Comparison of ENCODE assay signal across 1 cellular context in the genomic region with DNA sequence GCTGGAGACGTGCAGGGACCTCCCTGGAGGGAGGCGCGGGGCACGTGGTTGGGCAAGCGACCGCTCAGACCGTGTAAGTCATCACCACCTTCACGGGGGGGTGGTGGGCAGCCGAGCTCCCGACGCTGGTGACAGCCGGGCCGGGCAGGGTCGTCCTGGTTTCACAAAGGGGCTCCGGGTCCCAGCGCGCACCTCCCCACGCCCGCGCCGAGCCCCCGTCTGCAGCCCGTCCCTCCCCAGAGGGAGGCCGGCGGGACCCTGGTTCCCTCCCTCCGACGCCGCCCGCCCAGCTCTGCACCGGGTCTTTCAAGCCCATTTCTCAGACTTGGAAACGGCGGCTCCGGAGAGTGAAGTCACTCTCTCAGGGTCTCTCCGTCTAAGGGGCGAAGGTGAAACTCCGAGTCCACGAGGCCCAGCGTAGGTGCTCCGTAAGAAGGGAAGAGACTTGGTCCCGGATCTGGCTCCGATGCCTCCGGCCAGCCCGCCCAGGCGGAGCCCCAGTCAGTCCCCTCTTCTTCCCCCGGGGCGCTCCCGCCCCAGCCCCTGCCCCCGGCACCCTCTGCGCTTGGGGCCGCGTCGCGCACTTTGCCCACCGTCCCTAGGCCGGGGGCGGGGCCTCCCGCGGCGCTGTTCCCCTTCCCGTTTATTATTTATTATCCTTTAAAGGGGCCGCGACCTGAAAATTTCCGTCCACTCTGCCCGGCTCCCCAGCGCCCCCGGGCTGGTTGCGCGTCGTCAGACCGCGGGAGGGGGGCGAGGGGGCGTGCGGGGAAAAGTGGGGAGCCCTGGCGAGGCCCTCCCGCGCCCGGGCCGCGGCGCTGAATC.
A peak's percentile ranks its signal among the peaks of the same experiment; 100 is the strongest.
TF ChIP-seq lines count a peak whose summit lies in the region.

No MANE protein-coding gene starts in this region.

TF ChIP-seq in GM12878, 131 proteins besides CTCF, POLR2A, EP300 and RAD21 (continued from another document and continues in another):
- TF ChIP-seq, protein P1, sequence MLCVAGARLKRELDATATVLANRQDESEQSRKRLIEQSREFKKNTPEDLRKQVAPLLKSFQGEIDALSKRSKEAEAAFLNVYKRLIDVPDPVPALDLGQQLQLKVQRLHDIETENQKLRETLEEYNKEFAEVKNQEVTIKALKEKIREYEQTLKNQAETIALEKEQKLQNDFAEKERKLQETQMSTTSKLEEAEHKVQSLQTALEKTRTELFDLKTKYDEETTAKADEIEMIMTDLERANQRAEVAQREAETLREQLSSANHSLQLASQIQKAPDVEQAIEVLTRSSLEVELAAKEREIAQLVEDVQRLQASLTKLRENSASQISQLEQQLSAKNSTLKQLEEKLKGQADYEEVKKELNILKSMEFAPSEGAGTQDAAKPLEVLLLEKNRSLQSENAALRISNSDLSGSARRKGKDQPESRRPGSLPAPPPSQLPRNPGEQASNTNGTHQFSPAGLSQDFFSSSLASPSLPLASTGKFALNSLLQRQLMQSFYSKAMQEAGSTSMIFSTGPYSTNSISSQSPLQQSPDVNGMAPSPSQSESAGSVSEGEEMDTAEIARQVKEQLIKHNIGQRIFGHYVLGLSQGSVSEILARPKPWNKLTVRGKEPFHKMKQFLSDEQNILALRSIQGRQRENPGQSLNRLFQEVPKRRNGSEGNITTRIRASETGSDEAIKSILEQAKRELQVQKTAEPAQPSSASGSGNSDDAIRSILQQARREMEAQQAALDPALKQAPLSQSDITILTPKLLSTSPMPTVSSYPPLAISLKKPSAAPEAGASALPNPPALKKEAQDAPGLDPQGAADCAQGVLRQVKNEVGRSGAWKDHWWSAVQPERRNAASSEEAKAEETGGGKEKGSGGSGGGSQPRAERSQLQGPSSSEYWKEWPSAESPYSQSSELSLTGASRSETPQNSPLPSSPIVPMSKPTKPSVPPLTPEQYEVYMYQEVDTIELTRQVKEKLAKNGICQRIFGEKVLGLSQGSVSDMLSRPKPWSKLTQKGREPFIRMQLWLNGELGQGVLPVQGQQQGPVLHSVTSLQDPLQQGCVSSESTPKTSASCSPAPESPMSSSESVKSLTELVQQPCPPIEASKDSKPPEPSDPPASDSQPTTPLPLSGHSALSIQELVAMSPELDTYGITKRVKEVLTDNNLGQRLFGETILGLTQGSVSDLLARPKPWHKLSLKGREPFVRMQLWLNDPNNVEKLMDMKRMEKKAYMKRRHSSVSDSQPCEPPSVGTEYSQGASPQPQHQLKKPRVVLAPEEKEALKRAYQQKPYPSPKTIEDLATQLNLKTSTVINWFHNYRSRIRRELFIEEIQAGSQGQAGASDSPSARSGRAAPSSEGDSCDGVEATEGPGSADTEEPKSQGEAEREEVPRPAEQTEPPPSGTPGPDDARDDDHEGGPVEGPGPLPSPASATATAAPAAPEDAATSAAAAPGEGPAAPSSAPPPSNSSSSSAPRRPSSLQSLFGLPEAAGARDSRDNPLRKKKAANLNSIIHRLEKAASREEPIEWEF (IDR thresholded peaks at IDR 0.05; ENCODE audit: insufficient replicate concordance, low read depth, low read length): no peak
- TF ChIP-seq NR2C1 (IDR thresholded peaks at IDR 0.05) (0 out of 2 replicates have a peak, but pooled peaks have one; percentile 23), ZNF384 (IDR thresholded peaks at IDR 0.05; ENCODE audit: borderline replicate concordance, low read depth, low read length) (no peak), KLF5 (IDR thresholded peaks at IDR 0.05; ENCODE audit: partially characterized antibody) (no peak), ZNF274 (IDR thresholded peaks at IDR 0.05; ENCODE audit: insufficient read depth, insufficient read length) (no peak), ZZZ3 (IDR thresholded peaks at IDR 0.05; ENCODE audit: control insufficient read depth, insufficient read length, low read depth) (no peak), JUNB (IDR thresholded peaks at IDR 0.05) (peak; percentile 99), TCF7 (IDR thresholded peaks at IDR 0.05; ENCODE audit: borderline replicate concordance) (no peak), NR2F1 (conservative IDR thresholded peaks at IDR 0.05) (peak; percentile 41; the same call in 1 of the 2 replicates), CREM (IDR thresholded peaks at IDR 0.05; ENCODE audit: low read depth) (no peak; the same call in 1 of the 2 replicates), ESRRA (IDR thresholded peaks at IDR 0.05; ENCODE audit: low read length) (no peak), TCF3 (IDR thresholded peaks at IDR 0.05; ENCODE audit: borderline replicate concordance, insufficient read depth, low read depth, low read length) (no peak), SRF (IDR thresholded peaks at IDR 0.05; ENCODE audit: low read depth in 2 of 2, low read length in 2 of 2) (no peak), POLR2AphosphoS2 (IDR thresholded peaks at IDR 0.05; ENCODE audit: low read depth, low read length) (no peak), MYC (IDR thresholded peaks at IDR 0.05; ENCODE audit: insufficient read depth, insufficient read length, insufficient replicate concordance, low read length, severe bottlenecking) (peak; percentile 74), SIN3A (IDR thresholded peaks at IDR 0.05; ENCODE audit: low read depth, low read length) (no peak; the same call in 1 of the 2 replicates), MYB (IDR thresholded peaks at IDR 0.05; ENCODE audit: borderline replicate concordance, low read depth, low read length) (no peak), FOXM1 (IDR thresholded peaks at IDR 0.05; ENCODE audit: low read depth, low read length) (no peak), PAX5 (IDR thresholded peaks at IDR 0.05; ENCODE audit: borderline replicate concordance, low read depth, low read length) (no peak), SPI1 (IDR thresholded peaks at IDR 0.05; ENCODE audit: borderline replicate concordance, insufficient read depth, low read depth, low read length) (peak; percentile 34; the same call in 1 of the 2 replicates), BRCA1 (IDR thresholded peaks at IDR 0.05; ENCODE audit: low read depth, low read length) (no peak), SMC3 (IDR thresholded peaks at IDR 0.05; ENCODE audit: borderline replicate concordance, low read length) (no peak), CHD1 (IDR thresholded peaks at IDR 0.05; ENCODE audit: low read depth, low read length) (no peak), RBBP5 (conservative IDR thresholded peaks at IDR 0.05) (no peak), BMI1 (IDR thresholded peaks at IDR 0.05; ENCODE audit: borderline replicate concordance) (no peak), ZBED1 (IDR thresholded peaks at IDR 0.05; ENCODE audit: borderline replicate concordance) (no peak), NRF1 (conservative IDR thresholded peaks at IDR 0.05; ENCODE audit: low read depth, low read length) (no peak), CBFB (IDR thresholded peaks at IDR 0.05; ENCODE audit: low read depth) (no peak), DPF2 (IDR thresholded peaks at IDR 0.05) (peak; percentile 62; the same call in 1 of the 2 replicates), RCOR1 (conservative IDR thresholded peaks at IDR 0.05; ENCODE audit: low read depth, low read length) (no peak), SP1 (IDR thresholded peaks at IDR 0.05; ENCODE audit: low read depth, low read length) (no peak), NFXL1 (IDR thresholded peaks at IDR 0.05; ENCODE audit: borderline replicate concordance) (no peak), CBX3 (IDR thresholded peaks at IDR 0.05; ENCODE audit: borderline replicate concordance, low read depth) (no peak), NFYA (IDR thresholded peaks at IDR 0.05; ENCODE audit: borderline replicate concordance, low read depth, low read length) (no peak)
- TF ChIP-seq, protein P2, sequence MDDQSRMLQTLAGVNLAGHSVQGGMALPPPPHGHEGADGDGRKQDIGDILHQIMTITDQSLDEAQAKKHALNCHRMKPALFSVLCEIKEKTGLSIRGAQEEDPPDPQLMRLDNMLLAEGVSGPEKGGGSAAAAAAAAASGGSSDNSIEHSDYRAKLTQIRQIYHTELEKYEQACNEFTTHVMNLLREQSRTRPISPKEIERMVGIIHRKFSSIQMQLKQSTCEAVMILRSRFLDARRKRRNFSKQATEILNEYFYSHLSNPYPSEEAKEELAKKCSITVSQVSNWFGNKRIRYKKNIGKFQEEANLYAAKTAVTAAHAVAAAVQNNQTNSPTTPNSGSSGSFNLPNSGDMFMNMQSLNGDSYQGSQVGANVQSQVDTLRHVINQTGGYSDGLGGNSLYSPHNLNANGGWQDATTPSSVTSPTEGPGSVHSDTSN (IDR thresholded peaks at IDR 0.05; ENCODE audit: insufficient replicate concordance, low read depth, low read length): no peak
- TF ChIP-seq, protein P3, sequence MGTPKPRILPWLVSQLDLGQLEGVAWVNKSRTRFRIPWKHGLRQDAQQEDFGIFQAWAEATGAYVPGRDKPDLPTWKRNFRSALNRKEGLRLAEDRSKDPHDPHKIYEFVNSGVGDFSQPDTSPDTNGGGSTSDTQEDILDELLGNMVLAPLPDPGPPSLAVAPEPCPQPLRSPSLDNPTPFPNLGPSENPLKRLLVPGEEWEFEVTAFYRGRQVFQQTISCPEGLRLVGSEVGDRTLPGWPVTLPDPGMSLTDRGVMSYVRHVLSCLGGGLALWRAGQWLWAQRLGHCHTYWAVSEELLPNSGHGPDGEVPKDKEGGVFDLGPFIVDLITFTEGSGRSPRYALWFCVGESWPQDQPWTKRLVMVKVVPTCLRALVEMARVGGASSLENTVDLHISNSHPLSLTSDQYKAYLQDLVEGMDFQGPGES (IDR thresholded peaks at IDR 0.05): peak; percentile 85
- TF ChIP-seq, protein P4, sequence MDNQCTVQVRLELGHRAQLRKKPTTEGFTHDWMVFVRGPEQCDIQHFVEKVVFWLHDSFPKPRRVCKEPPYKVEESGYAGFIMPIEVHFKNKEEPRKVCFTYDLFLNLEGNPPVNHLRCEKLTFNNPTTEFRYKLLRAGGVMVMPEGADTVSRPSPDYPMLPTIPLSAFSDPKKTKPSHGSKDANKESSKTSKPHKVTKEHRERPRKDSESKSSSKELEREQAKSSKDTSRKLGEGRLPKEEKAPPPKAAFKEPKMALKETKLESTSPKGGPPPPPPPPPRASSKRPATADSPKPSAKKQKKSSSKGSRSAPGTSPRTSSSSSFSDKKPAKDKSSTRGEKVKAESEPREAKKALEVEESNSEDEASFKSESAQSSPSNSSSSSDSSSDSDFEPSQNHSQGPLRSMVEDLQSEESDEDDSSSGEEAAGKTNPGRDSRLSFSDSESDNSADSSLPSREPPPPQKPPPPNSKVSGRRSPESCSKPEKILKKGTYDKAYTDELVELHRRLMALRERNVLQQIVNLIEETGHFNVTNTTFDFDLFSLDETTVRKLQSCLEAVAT (IDR thresholded peaks at IDR 0.05): no peak
- TF ChIP-seq, protein P5, sequence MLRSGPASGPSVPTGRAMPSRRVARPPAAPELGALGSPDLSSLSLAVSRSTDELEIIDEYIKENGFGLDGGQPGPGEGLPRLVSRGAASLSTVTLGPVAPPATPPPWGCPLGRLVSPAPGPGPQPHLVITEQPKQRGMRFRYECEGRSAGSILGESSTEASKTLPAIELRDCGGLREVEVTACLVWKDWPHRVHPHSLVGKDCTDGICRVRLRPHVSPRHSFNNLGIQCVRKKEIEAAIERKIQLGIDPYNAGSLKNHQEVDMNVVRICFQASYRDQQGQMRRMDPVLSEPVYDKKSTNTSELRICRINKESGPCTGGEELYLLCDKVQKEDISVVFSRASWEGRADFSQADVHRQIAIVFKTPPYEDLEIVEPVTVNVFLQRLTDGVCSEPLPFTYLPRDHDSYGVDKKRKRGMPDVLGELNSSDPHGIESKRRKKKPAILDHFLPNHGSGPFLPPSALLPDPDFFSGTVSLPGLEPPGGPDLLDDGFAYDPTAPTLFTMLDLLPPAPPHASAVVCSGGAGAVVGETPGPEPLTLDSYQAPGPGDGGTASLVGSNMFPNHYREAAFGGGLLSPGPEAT (IDR thresholded peaks at IDR 0.05; ENCODE audit: low read depth): peak; percentile 98
- TF ChIP-seq, protein P6, sequence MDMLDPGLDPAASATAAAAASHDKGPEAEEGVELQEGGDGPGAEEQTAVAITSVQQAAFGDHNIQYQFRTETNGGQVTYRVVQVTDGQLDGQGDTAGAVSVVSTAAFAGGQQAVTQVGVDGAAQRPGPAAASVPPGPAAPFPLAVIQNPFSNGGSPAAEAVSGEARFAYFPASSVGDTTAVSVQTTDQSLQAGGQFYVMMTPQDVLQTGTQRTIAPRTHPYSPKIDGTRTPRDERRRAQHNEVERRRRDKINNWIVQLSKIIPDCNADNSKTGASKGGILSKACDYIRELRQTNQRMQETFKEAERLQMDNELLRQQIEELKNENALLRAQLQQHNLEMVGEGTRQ (IDR thresholded peaks at IDR 0.05; ENCODE audit: borderline replicate concordance, low read depth, low read length): peak; percentile 18
- TF ChIP-seq, protein P7, sequence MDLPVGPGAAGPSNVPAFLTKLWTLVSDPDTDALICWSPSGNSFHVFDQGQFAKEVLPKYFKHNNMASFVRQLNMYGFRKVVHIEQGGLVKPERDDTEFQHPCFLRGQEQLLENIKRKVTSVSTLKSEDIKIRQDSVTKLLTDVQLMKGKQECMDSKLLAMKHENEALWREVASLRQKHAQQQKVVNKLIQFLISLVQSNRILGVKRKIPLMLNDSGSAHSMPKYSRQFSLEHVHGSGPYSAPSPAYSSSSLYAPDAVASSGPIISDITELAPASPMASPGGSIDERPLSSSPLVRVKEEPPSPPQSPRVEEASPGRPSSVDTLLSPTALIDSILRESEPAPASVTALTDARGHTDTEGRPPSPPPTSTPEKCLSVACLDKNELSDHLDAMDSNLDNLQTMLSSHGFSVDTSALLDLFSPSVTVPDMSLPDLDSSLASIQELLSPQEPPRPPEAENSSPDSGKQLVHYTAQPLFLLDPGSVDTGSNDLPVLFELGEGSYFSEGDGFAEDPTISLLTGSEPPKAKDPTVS (IDR thresholded peaks at IDR 0.05; ENCODE audit: low read depth, low read length): 0 out of 2 replicates have a peak, but pooled peaks have one; percentile 27
- TF ChIP-seq, protein P8, sequence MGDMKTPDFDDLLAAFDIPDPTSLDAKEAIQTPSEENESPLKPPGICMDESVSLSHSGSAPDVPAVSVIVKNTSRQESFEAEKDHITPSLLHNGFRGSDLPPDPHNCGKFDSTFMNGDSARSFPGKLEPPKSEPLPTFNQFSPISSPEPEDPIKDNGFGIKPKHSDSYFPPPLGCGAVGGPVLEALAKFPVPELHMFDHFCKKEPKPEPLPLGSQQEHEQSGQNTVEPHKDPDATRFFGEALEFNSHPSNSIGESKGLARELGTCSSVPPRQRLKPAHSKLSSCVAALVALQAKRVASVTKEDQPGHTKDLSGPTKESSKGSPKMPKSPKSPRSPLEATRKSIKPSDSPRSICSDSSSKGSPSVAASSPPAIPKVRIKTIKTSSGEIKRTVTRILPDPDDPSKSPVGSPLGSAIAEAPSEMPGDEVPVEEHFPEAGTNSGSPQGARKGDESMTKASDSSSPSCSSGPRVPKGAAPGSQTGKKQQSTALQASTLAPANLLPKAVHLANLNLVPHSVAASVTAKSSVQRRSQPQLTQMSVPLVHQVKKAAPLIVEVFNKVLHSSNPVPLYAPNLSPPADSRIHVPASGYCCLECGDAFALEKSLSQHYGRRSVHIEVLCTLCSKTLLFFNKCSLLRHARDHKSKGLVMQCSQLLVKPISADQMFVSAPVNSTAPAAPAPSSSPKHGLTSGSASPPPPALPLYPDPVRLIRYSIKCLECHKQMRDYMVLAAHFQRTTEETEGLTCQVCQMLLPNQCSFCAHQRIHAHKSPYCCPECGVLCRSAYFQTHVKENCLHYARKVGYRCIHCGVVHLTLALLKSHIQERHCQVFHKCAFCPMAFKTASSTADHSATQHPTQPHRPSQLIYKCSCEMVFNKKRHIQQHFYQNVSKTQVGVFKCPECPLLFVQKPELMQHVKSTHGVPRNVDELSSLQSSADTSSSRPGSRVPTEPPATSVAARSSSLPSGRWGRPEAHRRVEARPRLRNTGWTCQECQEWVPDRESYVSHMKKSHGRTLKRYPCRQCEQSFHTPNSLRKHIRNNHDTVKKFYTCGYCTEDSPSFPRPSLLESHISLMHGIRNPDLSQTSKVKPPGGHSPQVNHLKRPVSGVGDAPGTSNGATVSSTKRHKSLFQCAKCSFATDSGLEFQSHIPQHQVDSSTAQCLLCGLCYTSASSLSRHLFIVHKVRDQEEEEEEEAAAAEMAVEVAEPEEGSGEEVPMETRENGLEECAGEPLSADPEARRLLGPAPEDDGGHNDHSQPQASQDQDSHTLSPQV (IDR thresholded peaks at IDR 0.05): peak; percentile 52; the same call in 1 of the 2 replicates
